8 cellular contexts compared by ENCODE assay signal in the genomic region with DNA sequence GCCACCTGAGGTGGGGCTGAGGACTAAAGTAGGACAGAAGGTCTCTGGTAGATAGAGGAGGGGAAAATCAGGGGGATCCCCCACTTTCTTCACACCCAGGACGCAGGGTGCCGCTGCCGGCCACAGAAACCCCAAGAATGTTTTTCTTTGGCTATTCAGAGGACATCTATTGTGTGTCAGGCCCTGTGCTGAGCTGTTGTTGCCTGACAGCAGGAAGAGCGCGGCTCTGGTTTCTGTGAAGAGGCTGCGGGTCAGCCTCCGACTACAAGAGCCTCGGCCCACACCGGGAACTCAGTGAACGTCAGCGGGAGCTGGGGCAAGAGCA. TPM values are rescaled to one million over a fixed set of nuclear protein-coding genes. Genes with fewer than 3 reads are reported as not detected.
DNase-seq lines count a peak whose midpoint lies in the region; ATAC-seq and TF ChIP-seq lines count a peak whose summit lies in the region.

No MANE protein-coding gene starts in this region.

- peak overlapping the region; percentile 65 for H3K27ac ChIP-seq in KMS-11
- peak overlapping the region; percentile 98 for H3K27ac ChIP-seq in rectal smooth muscle tissue (ENCODE audit: low read depth, low read length)

- H3K27me3 ChIP-seq in KMS-11 (ENCODE audit: insufficient read depth, low read depth) (peaks cover 10% of the 10 kb centered on the region), rectal smooth muscle tissue (ENCODE audit: control insufficient read depth, insufficient read depth, low read length) (no peaks in the 10 kb centered on the region)

- H3K4me1 ChIP-seq in KMS-11 (ENCODE audit: low read depth, poor library complexity, severe bottlenecking) (peaks cover 58% of the 10 kb centered on the region), rectal smooth muscle tissue (ENCODE audit: control insufficient read depth, insufficient read depth, low read length) (peaks cover 20% of the 10 kb centered on the region)

- peak; percentile 75 for DNase-seq in EH (ENCODE audit: low read depth)
- peak; percentile 59 for DNase-seq in activated T-cell treated with anti-CD3 and anti-CD28 coated beads, Interleukin-2, amount 50 U/mL, for 4 hours
- DNase-seq in germinal center (ENCODE audit: low spot score), result peak; percentile 57
- no peak for DNase-seq in HuH-7.5 (ENCODE audit: low spot score)
- DNase-seq in SW 1271 (lab: John Stamatoyannopoulos, UW), result no peak

- H3K27me3 Mint-ChIP-seq in activated T-cell treated with anti-CD3 and anti-CD28 coated beads, Interleukin-2, amount 50 U/mL, for 4 hours (ENCODE audit: low read depth), result no peaks in the 10 kb centered on the region

- peaks cover 4% of the 10 kb centered on the region; the same call in 1 of the 2 replicates for H3K79me2 ChIP-seq in KMS-11 (ENCODE audit: insufficient read depth, low read depth)

- H3K36me3 ChIP-seq in KMS-11 (ENCODE audit: insufficient read depth) (no peaks in the 10 kb centered on the region), rectal smooth muscle tissue (ENCODE audit: control insufficient read depth, insufficient read depth, low read length) (no peaks in the 10 kb centered on the region)

- peak overlapping the region; percentile 91 for H2AFZ ChIP-seq in KMS-11 (ENCODE audit: low read depth)

- peak overlapping the region; percentile 99 for H3K4me3 Mint-ChIP-seq in activated T-cell treated with anti-CD3 and anti-CD28 coated beads, Interleukin-2, amount 50 U/mL, for 4 hours

- H3K4me3 ChIP-seq in KMS-11 (IDR thresholded peaks at IDR 0.05; ENCODE audit: insufficient read depth, low read depth, low read length) (peak overlapping the region; percentile 57), rectal smooth muscle tissue (ENCODE audit: low read length) (peak overlapping the region; percentile 85)

- TF ChIP-seq CTCF in KMS-11 (conservative IDR thresholded peaks at IDR 0.05; ENCODE audit: low read depth, low read length), result no peak

- no peaks in the 10 kb centered on the region for H3K9me3 Mint-ChIP-seq in activated T-cell treated with anti-CD3 and anti-CD28 coated beads, Interleukin-2, amount 50 U/mL, for 4 hours

- H4K20me1 ChIP-seq in KMS-11 (ENCODE audit: insufficient read depth), result no peaks in the 10 kb centered on the region; the same call in 1 of the 2 replicates

- peak overlapping the region; percentile 98 for H3K4me2 ChIP-seq in KMS-11

- peak; percentile 45 for ATAC-seq in GM21423 (IDR thresholded peaks at IDR 0.05; ENCODE audit: unreplicated experiment)
- peak; percentile 55 to 59 for ATAC-seq in activated T-cell treated with anti-CD3 and anti-CD28 coated beads, Interleukin-2, amount 50 U/mL, for 4 hours

- H3K4me1 Mint-ChIP-seq in activated T-cell treated with anti-CD3 and anti-CD28 coated beads, Interleukin-2, amount 50 U/mL, for 4 hours (ENCODE audit: low read depth), result peaks cover 80% of the 10 kb centered on the region

- peaks cover 11% of the 10 kb centered on the region for H3K36me3 Mint-ChIP-seq in activated T-cell treated with anti-CD3 and anti-CD28 coated beads, Interleukin-2, amount 50 U/mL, for 4 hours (ENCODE audit: insufficient read depth)

- H3K9ac ChIP-seq in KMS-11, result peak overlapping the region; percentile 64; the same call in 1 of the 2 replicates
- peak overlapping the region; percentile 71 for H3K9ac ChIP-seq in rectal smooth muscle tissue (ENCODE audit: low read length)

RNA-seq across cellular contexts. Expression of gene PIGV, which starts 0.4 kb away (rescaled TPM):
- 10 to 100 TPM in 2 of 3 donors, 1 to 10 TPM in 1; 8.4 to 11.2 (median 10.4) TPM for total RNA-seq in activated T-cell treated with anti-CD3 and anti-CD28 coated beads, Interleukin-2, amount 50 U/mL, for 4 hours

RNA-seq across cellular contexts. Expression of gene ZDHHC18, which starts 39.1 kb away (rescaled TPM):
- 10 to 100 TPM; 66.1 to 76.8 (median 71.8) TPM for total RNA-seq in activated T-cell treated with anti-CD3 and anti-CD28 coated beads, Interleukin-2, amount 50 U/mL, for 4 hours

Comparison
In these comparisons a context has a peak if more than half of its experiments do, and no peak if none do; other contexts are left out.
1. DNase-seq: peak in EH (single experiment), activated T-cell treated with anti-CD3 and anti-CD28 coated beads, Interleukin-2, amount 50 U/mL, for 4 hours (single experiment) and germinal center (single experiment); none in HuH-7.5 (single experiment) and SW 1271 (0 of 2).